Comparison of ENCODE assay signal across 7 cellular contexts in the genomic region with DNA sequence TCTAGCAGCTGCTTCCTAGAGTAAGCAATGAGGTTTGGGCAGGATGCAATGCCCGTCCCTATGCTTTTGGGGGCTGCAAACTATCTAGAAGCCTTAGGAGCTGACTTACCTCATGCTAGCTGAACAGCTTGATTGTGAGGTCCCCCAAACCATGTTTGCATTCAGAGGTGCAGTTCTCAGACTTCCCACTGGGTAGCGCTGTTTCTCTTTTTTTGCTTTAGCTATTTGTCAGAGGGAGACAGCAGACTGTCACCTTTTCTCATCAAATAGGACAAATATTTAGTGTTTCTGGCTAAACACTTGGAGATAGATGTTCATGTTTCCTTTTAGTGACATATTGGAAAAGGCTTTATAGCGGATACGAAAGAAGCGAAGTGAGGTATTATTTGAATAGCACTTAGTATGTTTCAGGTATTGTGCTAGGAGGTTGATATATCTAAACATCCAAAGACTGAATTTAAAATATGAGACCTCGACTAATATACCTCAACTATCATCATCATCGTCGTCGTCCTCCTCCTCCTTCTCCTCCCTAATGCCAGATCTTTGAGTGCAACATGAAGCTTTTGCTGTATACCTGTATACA. TPM values are rescaled to one million over a fixed set of nuclear protein-coding genes. Genes with fewer than 3 reads are reported as not detected.
DNase-seq lines count a peak whose midpoint lies in the region; ATAC-seq and TF ChIP-seq lines count a peak whose summit lies in the region.

No MANE protein-coding gene starts in this region.

- no peaks in the 10 kb centered on the region for H3K36me3 ChIP-seq in ascending aorta
- no peaks in the 10 kb centered on the region for H3K36me3 ChIP-seq in spleen

- no peak for TF ChIP-seq POLR2A in spleen (IDR thresholded peaks at IDR 0.05)

- intact Hi-C loops in ascending aorta (cut with DNase I): loop anchor here (1.0 to 5.0 kb wide), 4 partner anchors 76 to 333 kb away; partner anchors contain the start of genes KLHL2 and MSMO1
- intact Hi-C loops in spleen (cut with DNase I; ENCODE audit: low total_unique reads): loop anchor here (2.0 to 10.0 kb wide), 2 partner anchors 213 to 333 kb away; no protein-coding TSS in a partner anchor

- H3K9me3 ChIP-seq in ascending aorta (no peaks in the 10 kb centered on the region), spleen (no peaks in the 10 kb centered on the region)

- no peaks in the 10 kb centered on the region for H3K27me3 ChIP-seq in ascending aorta
- peaks cover 0 to 12% (median 0%) of the 10 kb centered on the region in 7 donors for H3K27me3 ChIP-seq in spleen (replicated peaks in 1 of 7)

- DNase-seq in GM13976 (ENCODE audit: low spot score) (peak; percentile 60), NCI-H1105 treated with DMSO at 0.1 percent for 48 hours (lab: John Stamatoyannopoulos, UW) (peak; percentile 22), T-helper 1 cell (peak; percentile 24 to 73 (median 58)), ascending aorta (ENCODE audit: low spot score in 2 of 2) (peak in 1 of 2 donors; percentile 74), hypothalamus (lab: John Stamatoyannopoulos, UW) (peak in 45 of 51 donors; percentile 0 to 86 (median 37)), spleen (no peak)

- no peak overlapping the region for H3K27ac ChIP-seq in ascending aorta
- H3K27ac ChIP-seq in spleen: no peak overlapping the region

- in situ Hi-C loops in GM13976 (cut with MboI; ENCODE audit: low sequenced_read_pairs, unreplicated experiment): loop anchor here (10.0 kb wide), 2 partner anchors 213 to 333 kb away; no protein-coding TSS in a partner anchor

- TF ChIP-seq CTCF in GM13976 (IDR thresholded peaks at IDR 0.05; ENCODE audit: borderline replicate concordance, control extremely low read depth, extremely low read depth, insufficient read depth, missing control alignments): peak; percentile 88
- peak; percentile 82 to 95 (median 88) for TF ChIP-seq CTCF in ascending aorta (IDR thresholded peaks at IDR 0.05)
- peak; percentile 87 to 96 (median 91) for TF ChIP-seq CTCF in spleen (IDR thresholded peaks at IDR 0.05 in 8 of 11, conservative IDR thresholded peaks at IDR 0.05 in 3 of 11)

- no peak overlapping the region for H3K4me3 ChIP-seq in ascending aorta
- no peak overlapping the region for H3K4me3 ChIP-seq in spleen

- ATAC-seq in HG02610 (IDR thresholded peaks at IDR 0.05; ENCODE audit: unreplicated experiment): peak; percentile 85

- H3K4me1 ChIP-seq in ascending aorta (no peaks in the 10 kb centered on the region), spleen (peaks cover 0 to 44% (median 17%) of the 10 kb centered on the region in 6 donors)

- WGBS in spleen, 5 donors: 18 to 23% (median 21%) methylated on average over 9 of the region's 9 CpGs

RNA-seq across cellular contexts. Expression of gene TMEM192, which starts 18.7 kb away (rescaled TPM):
- total RNA-seq in ascending aorta: 15.4 TPM
- 10 to 100 TPM; 12.3 to 19.1 (median 13.9) TPM for total RNA-seq in spleen
- 1 to 10 TPM; 4.3 to 6.8 (median 5.2) TPM for polyA plus RNA-seq in spleen
